ENCODE assay signal across 11 cellular contexts in genomic region chr1:230581446-230582079, GRCh38.
DNase-seq lines count a peak whose midpoint lies in the region; ATAC-seq lines count a peak whose summit lies in the region.
"Had no signal": no experiment of that assay in that cellular context is flagged by ENCODE, and none has a peak within 500 bp of the region (broad histone marks: within the 10 kb centered on the region; RNA-seq: fewer than 3 reads in every experiment).

No MANE protein-coding gene starts in this region.

- ATAC-seq in HG03097 (IDR thresholded peaks at IDR 0.05; ENCODE audit: low FRiP score, unreplicated experiment) (no peak), HG03460 (IDR thresholded peaks at IDR 0.05; ENCODE audit: unreplicated experiment) (no peak)
- ATAC-seq: activated T-cell treated with anti-CD3 and anti-CD28 coated beads, Interleukin-2, amount 50 U/mL, for 4 hours had no signal

- DNase-seq in Daoy (ENCODE audit: low read depth) (peak; percentile 12), HT1080 (ENCODE audit: low read depth) (peak; percentile 54), OCI-M1 (lab: John Stamatoyannopoulos, UW) (peak; percentile 16), iPS DF 4.7 (ENCODE audit: extremely low read depth, low spot score) (peak; percentile 30), cortex of kidney (lab: John Stamatoyannopoulos, UW) (no peak), mesenteric fat pad (ENCODE audit: low spot score) (no peak)
- DNase-seq: activated T-cell treated with anti-CD3 and anti-CD28 coated beads, Interleukin-2, amount 50 U/mL, for 4 hours; NCI-H226; stimulated activated CD4-positive, alpha-beta T cell treated with anti-CD3 and anti-CD28 coated beads, Interleukin-1b, Interleukin-23, amount 100 ng/mL, for 48 hours had no signal

Comparison
In these comparisons a context has a peak if more than half of its experiments do, and no peak if none do; other contexts are left out.
1. DNase-seq: peak in Daoy (single experiment), HT1080 (single experiment), OCI-M1 (single experiment) and iPS DF 4.7 (single experiment); none in cortex of kidney (single experiment) and mesenteric fat pad (single experiment).